25 cellular contexts compared by ENCODE assay signal in the genomic region with DNA sequence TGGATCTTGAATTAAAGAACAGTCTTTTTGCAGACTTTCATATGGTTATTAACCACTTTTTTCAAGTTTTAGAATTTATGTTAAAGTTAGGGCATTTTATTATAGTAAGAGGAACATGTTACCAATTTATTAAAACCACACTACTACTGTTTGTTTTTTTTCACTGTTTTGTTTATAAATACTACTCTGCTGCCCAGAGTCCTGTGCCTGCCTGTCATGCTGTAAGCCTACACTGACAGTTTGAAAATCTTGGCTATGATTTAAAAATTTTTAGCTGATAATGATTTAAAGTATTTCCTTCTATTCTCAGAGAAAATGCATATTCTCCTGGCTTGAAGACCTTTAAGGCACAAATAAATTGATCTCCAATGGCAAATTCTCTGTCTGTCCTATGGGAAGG.
"Had no signal": no experiment of that assay in that cellular context is flagged by ENCODE, and none has a peak within 500 bp of the region (broad histone marks: within the 10 kb centered on the region; RNA-seq: fewer than 3 reads in every experiment).

No MANE protein-coding gene starts in this region.

- H3K4me3 ChIP-seq: ascending aorta, coronary artery, dorsolateral prefrontal cortex, gastroesophageal sphincter had no signal

- ATAC-seq: activated CD8-positive, alpha-beta T cell treated with anti-CD3 and anti-CD28 coated beads for 36 hours; activated naive CD8-positive, alpha-beta T cell treated with anti-CD3 and anti-CD28 coated beads, Interleukin-2, amount 50 U/mL, for 24 hours; esophagus mucosa; foreskin keratinocyte; gastroesophageal sphincter; WTC11 had no signal

- H3K27me3 ChIP-seq: ascending aorta, dorsolateral prefrontal cortex, foreskin keratinocyte, gastroesophageal sphincter had no signal

- H3K9me3 ChIP-seq: ascending aorta, gastroesophageal sphincter had no signal

- DNase-seq: activated CD4-positive, alpha-beta T cell treated with anti-CD3 and anti-CD28 coated beads for 1 hour; activated CD4-positive, alpha-beta T cell treated with anti-CD3 and anti-CD28 coated beads for 48 hours; activated CD4-positive, alpha-beta T cell treated with anti-CD3 and anti-CD28 coated beads, Interleukin-2, amount 50 U/mL, for 1 hour; activated CD4-positive, alpha-beta T cell treated with anti-CD3 and anti-CD28 coated beads, Interleukin-2, amount 50 U/mL, for 48 hours; activated CD8-positive, alpha-beta memory T cell treated with anti-CD3 and anti-CD28 coated beads for 24 hours; activated CD8-positive, alpha-beta T cell treated with anti-CD3 and anti-CD28 coated beads for 36 hours; activated effector memory CD4-positive, alpha-beta T cell treated with anti-CD3 and anti-CD28 coated beads, Interleukin-2, amount 50 U/mL, for 16 hours; activated naive CD4-positive, alpha-beta T cell treated with anti-CD3 and anti-CD28 coated beads for 36 hours; activated naive CD8-positive, alpha-beta T cell treated with anti-CD3 and anti-CD28 coated beads for 36 hours; activated naive CD8-positive, alpha-beta T cell treated with anti-CD3 and anti-CD28 coated beads, Interleukin-2, amount 50 U/mL, for 24 hours; activated T-cell treated with anti-CD3 and anti-CD28 coated beads, Interleukin-2, amount 50 U/mL, for 1 hour; activated T-cell treated with anti-CD3 and anti-CD28 coated beads, Interleukin-2, amount 50 U/mL, for 48 hours; dorsolateral prefrontal cortex; effector memory CD4-positive, alpha-beta T cell; endodermal cell; foreskin keratinocyte; T-helper 2 cell had no signal

- H3K36me3 ChIP-seq: ascending aorta, gastroesophageal sphincter had no signal

- H3K4me1 ChIP-seq: ascending aorta, foreskin keratinocyte had no signal

- FAIRE-seq: bronchial epithelial cell, TTC549 had no signal

- H3K27ac ChIP-seq: ascending aorta, coronary artery, dorsolateral prefrontal cortex, foreskin keratinocyte, gastroesophageal sphincter, VCaP had no signal
